Comparison of ENCODE assay signal across 25 cellular contexts in genomic region chr4:122246551-122246950, GRCh38.
"Had no signal": no experiment of that assay in that cellular context is flagged by ENCODE, and none has a peak within 500 bp of the region (broad histone marks: within the 10 kb centered on the region; RNA-seq: fewer than 3 reads in every experiment).

No MANE protein-coding gene starts in this region.

- ATAC-seq: activated CD4-positive, alpha-beta T cell treated with anti-CD3 and anti-CD28 coated beads for 36 hours; activated CD4-positive, CD25-positive, alpha-beta regulatory T cell treated with anti-CD3 and anti-CD28 coated beads, Interleukin-2, amount 50 U/mL, for 24 hours; activated CD8-positive, alpha-beta T cell treated with anti-CD3 and anti-CD28 coated beads, Interleukin-2, amount 10 ng/mL, durations not matched to agents 7 days and 5 days; activated naive CD4-positive, alpha-beta T cell treated with anti-CD3 and anti-CD28 coated beads, Interleukin-2, amount 50 U/mL, for 72 hours had no signal

- H3K4me1 ChIP-seq: adrenal gland, SJCRH30 had no signal

- H3K27ac ChIP-seq: adrenal gland, cardiac muscle cell, KMS-11, SJCRH30, SK-N-MC had no signal

- H3K9me3 ChIP-seq: SJCRH30 had no signal

- H3K27me3 ChIP-seq: adrenal gland, cardiac muscle cell, SJCRH30 had no signal

- H3K4me3 ChIP-seq: adrenal gland, cardiac muscle cell, SJCRH30, SK-N-MC had no signal

- DNase-seq: activated CD4-positive, alpha-beta T cell treated with anti-CD3 and anti-CD28 coated beads for 36 hours; activated CD4-positive, alpha-beta T cell treated with anti-CD3 and anti-CD28 coated beads, Interleukin-2, amount 10 ng/mL, durations not matched to agents 7 days and 5 days; activated CD4-positive, alpha-beta T cell treated with anti-CD3 and anti-CD28 coated beads, Interleukin-2, amount 50 U/mL, for 48 hours; activated CD8-positive, alpha-beta T cell treated with anti-CD3 and anti-CD28 coated beads, Interleukin-2, amount 10 ng/mL, durations not matched to agents 7 days and 5 days; activated gamma-delta T cell treated with Interleukin-2 at 50 U/mL for 16 hours; activated naive CD4-positive, alpha-beta T cell treated with anti-CD3 and anti-CD28 coated beads for 36 hours; activated T-cell treated with anti-CD3 and anti-CD28 coated beads, Interleukin-2, amount 50 U/mL, for 24 hours; adrenal gland; NCI-H1048; NCI-H1105 treated with DMSO at 0.1 percent for 48 hours; NCI-H1436; NCI-H1694; NCI-H2029; NCI-H345; NCI-H524 treated with DMSO at 0.1 percent for 48 hours; NCI-H748 treated with DMSO at 0.1 percent for 48 hours; NK-92 treated with Interleukin-12 subunit alpha and Interleukin-12 subunit beta, amount 100 ng/mL, for 24 hours; SHP77; SJCRH30; T1000 had no signal
